ENCODE assay signal across 1 cellular context in the genomic region with DNA sequence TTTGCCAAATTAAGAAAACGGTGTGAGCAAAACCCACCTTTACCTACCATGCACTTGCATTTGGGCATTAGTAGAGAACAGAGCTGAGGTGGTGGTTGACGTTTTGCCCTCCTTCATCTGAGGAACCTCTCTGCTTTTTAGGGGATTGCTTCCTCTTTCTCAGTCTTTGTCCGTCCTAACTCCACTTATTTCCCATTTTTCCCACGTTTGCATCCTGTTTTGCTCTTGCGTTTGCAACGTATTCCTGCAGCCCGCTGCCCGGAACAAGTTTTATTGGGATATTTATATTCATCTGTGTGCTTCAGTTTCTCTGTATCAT.
TF ChIP-seq lines count a peak whose summit lies in the region.

No MANE protein-coding gene starts in this region.

TF ChIP-seq in HepG2, 621 proteins besides CTCF, POLR2A, EP300 and RAD21 (continued from another document):
- TF ChIP-seq STAT6 (CRISPR knock-in tag; IDR thresholded peaks at IDR 0.05; ENCODE audit: borderline replicate concordance): no peak
- peak; percentile 9 for TF ChIP-seq ZNF138 (CRISPR knock-in tag; IDR thresholded peaks at IDR 0.05; ENCODE audit: low read depth)
- no peak for TF ChIP-seq NONO (IDR thresholded peaks at IDR 0.05)
- 0 out of 2 replicates have a peak, but pooled peaks have one; percentile 3 for TF ChIP-seq NONO (CRISPR knock-in tag; conservative IDR thresholded peaks at IDR 0.05)
- no peak for TF ChIP-seq HMG20A (CRISPR knock-in tag; IDR thresholded peaks at IDR 0.05; ENCODE audit: borderline replicate concordance)
- TF ChIP-seq ZNF451 (CRISPR knock-in tag; IDR thresholded peaks at IDR 0.05): peak; percentile 72; the same call in 1 of the 2 replicates
- peak; percentile 30; the same call in 1 of the 2 replicates for TF ChIP-seq ZMYM4 (CRISPR knock-in tag; IDR thresholded peaks at IDR 0.05)
- TF ChIP-seq ZC3H4 (CRISPR knock-in tag; IDR thresholded peaks at IDR 0.05; ENCODE audit: borderline replicate concordance): no peak
- TF ChIP-seq PHF20 (CRISPR knock-in tag; IDR thresholded peaks at IDR 0.05): 0 out of 2 replicates have a peak, but pooled peaks have one; percentile 3
- TF ChIP-seq ZNF446 (CRISPR knock-in tag; IDR thresholded peaks at IDR 0.05): no peak
- TF ChIP-seq ELF3 (CRISPR knock-in tag; IDR thresholded peaks at IDR 0.05): 0 out of 2 replicates have a peak, but pooled peaks have one; percentile 20
- TF ChIP-seq PAF1 (CRISPR knock-in tag; IDR thresholded peaks at IDR 0.05): no peak
- TF ChIP-seq, protein P1, sequence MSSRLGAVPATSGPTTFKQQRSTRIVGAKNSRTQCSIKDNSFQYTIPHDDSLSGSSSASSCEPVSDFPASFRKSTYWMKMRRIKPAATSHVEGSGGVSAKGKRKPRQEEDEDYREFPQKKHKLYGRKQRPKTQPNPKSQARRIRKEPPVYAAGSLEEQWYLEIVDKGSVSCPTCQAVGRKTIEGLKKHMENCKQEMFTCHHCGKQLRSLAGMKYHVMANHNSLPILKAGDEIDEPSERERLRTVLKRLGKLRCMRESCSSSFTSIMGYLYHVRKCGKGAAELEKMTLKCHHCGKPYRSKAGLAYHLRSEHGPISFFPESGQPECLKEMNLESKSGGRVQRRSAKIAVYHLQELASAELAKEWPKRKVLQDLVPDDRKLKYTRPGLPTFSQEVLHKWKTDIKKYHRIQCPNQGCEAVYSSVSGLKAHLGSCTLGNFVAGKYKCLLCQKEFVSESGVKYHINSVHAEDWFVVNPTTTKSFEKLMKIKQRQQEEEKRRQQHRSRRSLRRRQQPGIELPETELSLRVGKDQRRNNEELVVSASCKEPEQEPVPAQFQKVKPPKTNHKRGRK (CRISPR knock-in tag; IDR thresholded peaks at IDR 0.05): peak; percentile 40; the same call in 1 of the 2 replicates
- 0 out of 2 replicates have a peak, but pooled peaks have one; percentile 2 for TF ChIP-seq ZNF331 (CRISPR knock-in tag; IDR thresholded peaks at IDR 0.05)
- no peak for TF ChIP-seq RFXANK (CRISPR knock-in tag; IDR thresholded peaks at IDR 0.05)
- TF ChIP-seq PHF21A (CRISPR knock-in tag; IDR thresholded peaks at IDR 0.05): 0 out of 2 replicates have a peak, but pooled peaks have one; percentile 55
- no peak for TF ChIP-seq KMT2A (CRISPR knock-in tag; IDR thresholded peaks at IDR 0.05)
- TF ChIP-seq ZNF180 (CRISPR knock-in tag; IDR thresholded peaks at IDR 0.05; ENCODE audit: borderline replicate concordance, low read depth): no peak
- TF ChIP-seq ZFX (CRISPR knock-in tag; IDR thresholded peaks at IDR 0.05; ENCODE audit: low read depth): peak; percentile 10; the same call in 1 of the 2 replicates
- peak; percentile 4; the same call in 1 of the 2 replicates for TF ChIP-seq ZNF264 (CRISPR knock-in tag; IDR thresholded peaks at IDR 0.05)
- TF ChIP-seq, protein P2, sequence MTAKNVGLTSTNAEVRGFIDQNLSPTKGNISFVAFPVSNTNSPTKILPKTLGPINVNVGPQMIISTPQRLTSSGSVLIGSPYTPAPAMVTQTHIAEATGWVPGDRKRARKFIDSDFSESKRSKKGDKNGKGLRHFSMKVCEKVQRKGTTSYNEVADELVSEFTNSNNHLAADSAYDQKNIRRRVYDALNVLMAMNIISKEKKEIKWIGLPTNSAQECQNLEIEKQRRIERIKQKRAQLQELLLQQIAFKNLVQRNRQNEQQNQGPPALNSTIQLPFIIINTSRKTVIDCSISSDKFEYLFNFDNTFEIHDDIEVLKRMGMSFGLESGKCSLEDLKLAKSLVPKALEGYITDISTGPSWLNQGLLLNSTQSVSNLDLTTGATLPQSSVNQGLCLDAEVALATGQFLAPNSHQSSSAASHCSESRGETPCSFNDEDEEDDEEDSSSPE (CRISPR knock-in tag; IDR thresholded peaks at IDR 0.05): no peak; the same call in 1 of the 2 replicates
- no peak for TF ChIP-seq TFDP1 (CRISPR knock-in tag; IDR thresholded peaks at IDR 0.05; ENCODE audit: borderline replicate concordance)
- 0 out of 2 replicates have a peak, but pooled peaks have one; percentile 1 for TF ChIP-seq FOXK2 (IDR thresholded peaks at IDR 0.05)
- TF ChIP-seq, protein P3, sequence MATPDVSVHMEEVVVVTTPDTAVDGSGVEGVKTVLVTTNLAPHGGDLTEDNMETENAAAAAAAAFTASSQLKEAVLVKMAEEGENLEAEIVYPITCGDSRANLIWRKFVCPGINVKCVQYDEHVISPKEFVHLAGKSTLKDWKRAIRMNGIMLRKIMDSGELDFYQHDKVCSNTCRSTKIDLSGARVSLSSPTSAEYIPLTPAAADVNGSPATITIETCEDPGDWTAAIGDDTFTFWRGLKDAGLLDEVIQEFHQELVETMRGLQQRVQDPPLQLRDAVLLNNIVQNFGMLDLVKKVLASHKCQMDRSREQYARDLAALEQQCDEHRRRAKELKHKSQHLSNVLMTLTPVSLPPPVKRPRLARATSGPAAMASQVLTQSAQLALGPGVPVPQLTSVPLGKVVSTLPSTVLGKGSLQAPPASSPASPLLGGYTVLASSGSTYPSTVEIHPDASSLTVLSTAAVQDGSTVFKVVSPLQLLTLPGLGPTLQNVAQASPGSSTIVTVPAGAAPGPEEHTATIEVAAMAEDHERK (CRISPR knock-in tag; IDR thresholded peaks at IDR 0.05; ENCODE audit: low read depth): no peak
- TF ChIP-seq SCMH1 (CRISPR knock-in tag; IDR thresholded peaks at IDR 0.05; ENCODE audit: borderline replicate concordance): no peak
